Comparison of ENCODE assay signal across 7 cellular contexts in the genomic region with DNA sequence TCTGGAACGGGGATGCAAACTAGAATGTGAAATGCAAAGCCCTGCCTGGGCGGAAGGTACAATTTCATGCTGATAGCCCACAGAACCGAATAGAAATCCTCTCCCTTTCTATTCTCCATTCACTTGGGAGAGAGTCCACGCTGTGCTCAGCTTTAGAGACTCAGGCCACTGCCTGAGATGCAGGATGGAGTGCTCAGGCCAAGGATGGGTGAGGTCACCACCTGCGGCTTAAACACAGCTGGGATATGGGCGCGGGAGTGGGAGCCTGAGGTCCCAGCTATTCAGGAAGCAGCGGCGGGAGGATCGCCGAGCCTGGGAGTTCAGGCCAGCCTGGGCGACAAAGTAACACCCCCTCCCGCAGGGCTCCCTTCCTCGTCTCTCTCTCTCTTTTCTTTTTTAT. TPM values are rescaled to one million over a fixed set of nuclear protein-coding genes. Genes with fewer than 3 reads are reported as not detected.
DNase-seq lines count a peak whose midpoint lies in the region; ATAC-seq and TF ChIP-seq lines count a peak whose summit lies in the region.

No MANE protein-coding gene starts in this region.

- H3K4me3 Mint-ChIP-seq in T-helper 17 cell (peak overlapping the region; percentile 99), neural crest cell (peak overlapping the region; percentile 99)

- H3K9me3 Mint-ChIP-seq in neural crest cell, result no peaks in the 10 kb centered on the region

- H3K4me1 Mint-ChIP-seq in T-helper 17 cell (peaks cover 15% of the 10 kb centered on the region), neural crest cell (peaks cover 23% of the 10 kb centered on the region)

- H3K36me3 Mint-ChIP-seq in T-helper 17 cell (ENCODE audit: low read depth), result no peaks in the 10 kb centered on the region
- H3K36me3 Mint-ChIP-seq in neural crest cell (ENCODE audit: low read depth), result peaks cover 5% of the 10 kb centered on the region

- DNase-seq in GM12864 (ENCODE audit: low read depth) (no peak), HFF-Myc (ENCODE audit: extremely low read depth, low read depth) (no peak), T-helper 17 cell (no peak), fibroblast of the aortic adventitia (ENCODE audit: low read depth) (no peak), neural crest cell (ENCODE audit: low read depth, low spot score) (no peak)

- TF ChIP-seq CTCF in GM12864 (IDR thresholded peaks at IDR 0.05; ENCODE audit: low read depth, low read length, missing control alignments) (no peak), HFF-Myc (IDR thresholded peaks at IDR 0.05; ENCODE audit: low read depth, low read length, missing control alignments) (no peak), fibroblast of the aortic adventitia (IDR thresholded peaks at IDR 0.05; ENCODE audit: insufficient read depth, low read length) (no peak), neural crest cell (conservative IDR thresholded peaks at IDR 0.05) (no peak)

- peak; percentile 13 for ATAC-seq in T-helper 17 cell
- no peak for ATAC-seq in GM19328 (IDR thresholded peaks at IDR 0.05; ENCODE audit: unreplicated experiment)
- no peak for ATAC-seq in HG03025 (IDR thresholded peaks at IDR 0.05; ENCODE audit: low FRiP score, unreplicated experiment)

- peak overlapping the region; percentile 98 for H3K27ac Mint-ChIP-seq in T-helper 17 cell
- no peak overlapping the region for H3K27ac Mint-ChIP-seq in neural crest cell (ENCODE audit: unreplicated experiment)

- H3K27me3 Mint-ChIP-seq in T-helper 17 cell, result no peaks in the 10 kb centered on the region
- peaks cover 2% of the 10 kb centered on the region for H3K27me3 Mint-ChIP-seq in neural crest cell (ENCODE audit: low read depth)

- no peaks in the 10 kb centered on the region for H3K9me3 ChIP-seq in T-helper 17 cell (ENCODE audit: control insufficient read depth, low read length, poor library complexity, severe bottlenecking)

- H3K4me3 ChIP-seq in GM12864 (ENCODE audit: low read depth, low read length), result peak overlapping the region; percentile 23
- H3K4me3 ChIP-seq in HFF-Myc (replicated peaks; ENCODE audit: low read depth, low read length), result peak overlapping the region; percentile 55
- H3K4me3 ChIP-seq in fibroblast of the aortic adventitia (ENCODE audit: low read depth, low read length), result peak overlapping the region; percentile 67

RNA-seq across cellular contexts. Expression of a gene that starts 0.4 kb away (rescaled TPM):
- total RNA-seq in T-helper 17 cell (10 to 100 TPM; 56.1 to 61.1 TPM), fibroblast of the aortic adventitia (ENCODE audit: low replicate concordance) (52.1 and 68.3 TPM in 2 replicates), neural crest cell (45.6 and 46.3 TPM in 2 replicates)
